ENCODE assay signal across 25 cellular contexts in the genomic region with DNA sequence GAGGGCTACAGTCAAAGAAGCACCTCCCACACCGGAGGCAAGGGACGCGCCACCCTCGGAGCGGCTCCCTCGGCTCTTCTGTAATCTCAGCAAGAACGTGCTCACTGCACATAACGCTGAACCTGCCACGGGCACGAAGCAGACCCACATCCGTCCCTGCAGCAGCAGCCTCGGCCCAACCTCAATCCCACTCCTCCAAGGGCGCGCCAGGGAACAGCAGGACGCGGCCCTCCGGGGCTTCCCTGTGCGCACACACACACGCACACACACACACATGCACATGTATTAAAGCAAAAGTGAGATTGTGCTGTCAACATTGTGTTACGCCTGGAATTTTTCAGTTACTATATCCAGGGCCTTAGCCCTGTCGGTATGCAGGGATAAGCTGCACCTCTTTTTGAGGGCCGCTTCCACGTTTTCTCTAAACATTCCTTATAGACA. TPM values are rescaled to one million over a fixed set of nuclear protein-coding genes. Genes with fewer than 3 reads are reported as not detected.
DNase-seq lines count a peak whose midpoint lies in the region; ATAC-seq, FAIRE-seq and TF ChIP-seq lines count a peak whose summit lies in the region.
"Had no signal": no experiment of that assay in that cellular context is flagged by ENCODE, and none has a peak within 500 bp of the region (broad histone marks: within the 10 kb centered on the region; RNA-seq: fewer than 3 reads in every experiment).

No MANE protein-coding gene starts in this region.

- ATAC-seq in SK-N-SH treated with all-trans-retinoic acid at 6 μM for 48 hours (no peak), HepG2 (no peak), gastroesophageal sphincter (no peak), HG03354 (IDR thresholded peaks at IDR 0.05; ENCODE audit: poor library complexity, severe bottlenecking, unreplicated experiment) (no peak)
- ATAC-seq: heart right ventricle, left lung had no signal

- H2AFZ ChIP-seq in SK-N-SH (ENCODE audit: low read depth) (no peak overlapping the region), HepG2 (ENCODE audit: low read length) (no peak overlapping the region)

- POLR2A ChIA-PET in SK-N-SH (lab: Yijun Ruan, JAX) (no interaction called here), HepG2 (lab: Yijun Ruan, JAX) (interaction anchor here (1.7 kb wide), 1 partner anchor 12 kb away, joined by 4 read pairs; no protein-coding TSS in a partner anchor)

- no peak overlapping the region for H3K4me2 ChIP-seq in SK-N-SH
- H3K4me2 ChIP-seq in HepG2 (ENCODE audit: low read depth, low read length) = no peak overlapping the region
- H3K4me2 ChIP-seq: KMS-11 had no signal

- H3K9ac ChIP-seq in SK-N-SH (no peak overlapping the region), HepG2 (ENCODE audit: insufficient read depth, low read depth, low read length) (no peak overlapping the region)
- H3K9ac ChIP-seq: KMS-11 had no signal

- H3K79me2 ChIP-seq in SK-N-SH (ENCODE audit: insufficient read depth) (0 out of 2 replicates have a peak, but pooled peaks cover 5% of the 10 kb centered on the region), HepG2 (ENCODE audit: insufficient read depth, low read length) (peaks cover 9% of the 10 kb centered on the region)

- H3K27me3 ChIP-seq in SK-N-SH (ENCODE audit: insufficient read depth) = no peaks in the 10 kb centered on the region
- no peaks in the 10 kb centered on the region for H3K27me3 ChIP-seq in HepG2 (ENCODE audit: control insufficient read depth in 1 of 2, insufficient read depth in 2 of 2, low read length in 2 of 2)
- no peaks in the 10 kb centered on the region for H3K27me3 ChIP-seq in sigmoid colon
- H3K27me3 ChIP-seq in gastroesophageal sphincter = no peaks in the 10 kb centered on the region
- H3K27me3 ChIP-seq: breast epithelium, heart right ventricle, left lung, tibial nerve had no signal

- FAIRE-seq in HepG2 (lab: Jason Lieb, UNC) = no peak
- FAIRE-seq: G401.6, H54 had no signal

- H3K4me1 ChIP-seq in SK-N-SH (ENCODE audit: control insufficient read depth in 1 of 2, insufficient read depth in 2 of 2, low read depth in 1 of 2, low read length in 1 of 2) = peaks cover 11 to 40% of the 10 kb centered on the region in 2 experiments; a peak in 2 of 4 replicates
- H3K4me1 ChIP-seq in HepG2 (ENCODE audit: insufficient read depth, low read length) = peaks cover 27% of the 10 kb centered on the region
- peaks cover 0 to 28% (median 13%) of the 10 kb centered on the region in 4 donors for H3K4me1 ChIP-seq in sigmoid colon
- peaks cover 0 to 2% (median 0%) of the 10 kb centered on the region in 3 donors for H3K4me1 ChIP-seq in gastroesophageal sphincter
- H3K4me1 ChIP-seq: breast epithelium, left lung had no signal

- no peak overlapping the region for H3K27ac ChIP-seq in SK-N-SH (ENCODE audit: low read depth in 2 of 2, low read length in 1 of 2)
- no peak overlapping the region for H3K27ac ChIP-seq in HepG2 (ENCODE audit: extremely low read length, insufficient read depth, low read length)
- H3K27ac ChIP-seq in sigmoid colon = peak overlapping the region in 3 of 4 donors; percentile 47 to 72 (median 65)
- H3K27ac ChIP-seq in gastroesophageal sphincter = no peak overlapping the region
- H3K27ac ChIP-seq: 22Rv1, breast epithelium, heart right ventricle, KMS-11, left lung, tibial nerve had no signal

- CTCF ChIA-PET in SK-N-SH (lab: Yijun Ruan, JAX) = interaction anchor here (1.1 to 3.9 kb wide), 4 partner anchors 10 to 137 kb away, joined by 3 to 15 read pairs (median 9); no protein-coding TSS in a partner anchor
- CTCF ChIA-PET in HepG2 (lab: Yijun Ruan, JAX; ENCODE audit: low intra/inter-chr PET ratio, low total read pairs) = no interaction called here

- no peaks in the 10 kb centered on the region for H3K9me2 ChIP-seq in SK-N-SH

- H3K4me3 ChIP-seq in SK-N-SH (ENCODE audit: low read depth in 2 of 2, low read length in 1 of 2) (no peak overlapping the region), HepG2 (replicated peaks in 1 of 3; ENCODE audit: insufficient read depth in 1 of 3, low read depth in 2 of 3, low read length in 3 of 3) (no peak overlapping the region), sigmoid colon (peak overlapping the region in 2 of 4 donors; percentile 15 to 17), gastroesophageal sphincter (no peak overlapping the region)
- H3K4me3 ChIP-seq: breast epithelium, heart right ventricle, left lung, tibial nerve had no signal

- TF ChIP-seq RAD21 in SK-N-SH (IDR thresholded peaks at IDR 0.05; ENCODE audit: low read length) (no peak), HepG2 (CRISPR knock-in tag; IDR thresholded peaks at IDR 0.05) (no peak)

- peaks cover 3 to 17% of the 10 kb centered on the region in 2 experiments for H3K36me3 ChIP-seq in SK-N-SH (replicated peaks in 1 of 2; ENCODE audit: control insufficient read depth in 1 of 2, insufficient read depth in 2 of 2, low read length in 1 of 2)
- H3K36me3 ChIP-seq in HepG2 (replicated peaks in 1 of 2; ENCODE audit: control insufficient read depth in 1 of 2, insufficient read depth in 2 of 2, low read length in 2 of 2) = peaks cover 4 to 13% of the 10 kb centered on the region in 2 experiments; a peak in 2 of 5 replicates
- H3K36me3 ChIP-seq in sigmoid colon = no peaks in the 10 kb centered on the region
- peaks cover 0 to 22% of the 10 kb centered on the region in 2 donors for H3K36me3 ChIP-seq in gastroesophageal sphincter
- H3K36me3 ChIP-seq: breast epithelium had no signal

- DNase-seq in SK-N-SH (peak; percentile 22), astrocyte of the hippocampus (ENCODE audit: low read depth, low spot score) (peak; percentile 26), HepG2 (ENCODE audit: low spot score) (no peak), sigmoid colon (peak; percentile 61), NCI-H1105 treated with DMSO at 0.1 percent for 48 hours (lab: John Stamatoyannopoulos, UW) (no peak)
- DNase-seq: activated CD4-positive, alpha-beta T cell treated with anti-CD3 and anti-CD28 coated beads for 48 hours; activated naive CD8-positive, alpha-beta T cell treated with anti-CD3 and anti-CD28 coated beads for 36 hours; heart right ventricle; NCI-H187; NCI-H82; SHP77 treated with DMSO at 0.1 percent for 48 hours; stimulated activated CD4-positive, alpha-beta T cell treated with anti-CD3 and anti-CD28 coated beads, Interleukin-4, amount 100 ng/mL, for 4 hours; T-helper 1 cell had no signal

- intact Hi-C loops in HepG2 (cut with micrococcal nuclease; ENCODE audit: unreplicated experiment) = no loop called here
- intact Hi-C loops in sigmoid colon (cut with DNase I) = no loop called here

- TF ChIP-seq CTCF in SK-N-SH (IDR thresholded peaks at IDR 0.05) (no peak), HepG2 (CRISPR knock-in tag; IDR thresholded peaks at IDR 0.05) (no peak), sigmoid colon (IDR thresholded peaks at IDR 0.05) (no peak), gastroesophageal sphincter (IDR thresholded peaks at IDR 0.05) (no peak)

- TF ChIP-seq EP300 in SK-N-SH (IDR thresholded peaks at IDR 0.05; ENCODE audit: borderline replicate concordance in 1 of 2, low read depth in 1 of 2, low read length in 1 of 2) (no peak), HepG2 (IDR thresholded peaks at IDR 0.05; ENCODE audit: low read depth in 2 of 2, low read length in 2 of 2) (no peak), HepG2 (CRISPR knock-in tag; IDR thresholded peaks at IDR 0.05; ENCODE audit: borderline replicate concordance) (no peak), sigmoid colon (IDR thresholded peaks at IDR 0.05) (no peak), gastroesophageal sphincter (IDR thresholded peaks at IDR 0.05) (no peak)

- BruUV-seq in HepG2 (replicated peaks; lab: Mats Ljungman, UMichigan) = no TSS peak

- H3K9me3 ChIP-seq in SK-N-SH = no peaks in the 10 kb centered on the region
- H3K9me3 ChIP-seq in HepG2 (ENCODE audit: low read length) = no peaks in the 10 kb centered on the region
- no peaks in the 10 kb centered on the region for H3K9me3 ChIP-seq in sigmoid colon
- H3K9me3 ChIP-seq in gastroesophageal sphincter = no peaks in the 10 kb centered on the region
- H3K9me3 ChIP-seq: breast epithelium, heart right ventricle, left lung, tibial nerve had no signal

- TF ChIP-seq POLR2A in HepG2 (IDR thresholded peaks at IDR 0.05; ENCODE audit: insufficient read depth in 1 of 2, low read depth in 2 of 2, low read length in 2 of 2) (no peak), sigmoid colon (IDR thresholded peaks at IDR 0.05) (no peak), gastroesophageal sphincter (IDR thresholded peaks at IDR 0.05) (no peak)

- WGBS in SK-N-SH (ENCODE audit: low lambda C conversion rate) = 97% methylated on average over 23 of the region's 23 CpGs
- WGBS in HepG2 (ENCODE audit: low lambda C conversion rate) = 93% methylated on average over 23 of the region's 23 CpGs
- 94 to 95% methylated on average over 23 of the region's 23 CpGs for WGBS in sigmoid colon, 2 donors
- WGBS in gastroesophageal sphincter (ENCODE audit: low coverage in 1 of 2), 2 donors = 72% methylated on average over 6 to 22 of the region's 23 CpGs

- peaks cover 4% of the 10 kb centered on the region for H4K20me1 ChIP-seq in SK-N-SH (ENCODE audit: insufficient read depth)
- H4K20me1 ChIP-seq in HepG2 (ENCODE audit: insufficient read depth, low read length) = no peaks in the 10 kb centered on the region

- in situ Hi-C loops in HepG2 (cut with HindIII; ENCODE audit: extremely low pct_ligation_motif_present, low pct_unique_long_range_greater_than_20kb) = no loop called here

- H3F3A ChIP-seq in SK-N-SH (replicated peaks; ENCODE audit: insufficient read depth) = no peaks in the 10 kb centered on the region

RNA-seq across cellular contexts. Expression of gene TBC1D16, which starts 54.0 kb away (rescaled TPM):
- polyA plus RNA-seq in SK-N-SH (2012; rRNA removed) = 14.5 and 15.3 TPM in 2 replicates
- 7.9 and 13.0 TPM in 2 replicates for polyA plus RNA-seq in SK-N-SH (2012; cell fraction: cytosol; rRNA removed)
- polyA plus RNA-seq in SK-N-SH (2012; cell fraction: nucleus; rRNA removed) = 22.6 and 24.9 TPM in 2 replicates
- 24.7 and 24.9 TPM in 2 replicates for total RNA-seq in HepG2 (2016; rRNA removed; fragmentation: Illumina TruSeq; extraction: Trizol)
- 4.0 and 5.5 TPM in 2 replicates for total RNA-seq in HepG2 (2016; cell fraction: cytosol; rRNA removed; fragmentation: Illumina TruSeq; extraction: Trizol; ENCODE audit: low read depth)
- 22.2 and 25.3 TPM in 2 replicates for total RNA-seq in HepG2 (2016; cell fraction: insoluble cytoplasmic fraction; rRNA removed; fragmentation: Illumina TruSeq; extraction: Trizol)
- total RNA-seq in HepG2 (2016; cell fraction: membrane; rRNA removed; fragmentation: Illumina TruSeq; extraction: Trizol) = 15.6 and 15.7 TPM in 2 replicates
- 18.9 and 20.0 TPM in 2 replicates for total RNA-seq in HepG2 (2016; cell fraction: nucleus; rRNA removed; fragmentation: Illumina TruSeq; extraction: Trizol)
- 14.9 and 18.6 TPM in 2 replicates for polyA plus RNA-seq in HepG2 (2011; rRNA removed)
- 10.0 and 12.5 TPM in 2 replicates for polyA plus RNA-seq in HepG2 (2011; cell fraction: cytosol; rRNA removed)
- polyA plus RNA-seq in HepG2 (2011; cell fraction: nucleus; rRNA removed) = 35.5 and 43.5 TPM in 2 replicates
- 20.5 and 25.8 TPM in 2 replicates for polyA plus RNA-seq in HepG2 (2012)
- polyA plus RNA-seq in HepG2 (2016; cell fraction: cytosol; fragmentation: Illumina TruSeq; extraction: Trizol; ENCODE audit: low read depth) = 3.1 and 3.8 TPM in 2 replicates
- polyA plus RNA-seq in HepG2 (2016; cell fraction: insoluble cytoplasmic fraction; fragmentation: Illumina TruSeq; extraction: Trizol; ENCODE audit: low read depth) = 10.7 and 16.1 TPM in 2 replicates
- 8.3 and 8.6 TPM in 2 replicates for polyA plus RNA-seq in HepG2 (2016; cell fraction: membrane; fragmentation: Illumina TruSeq; extraction: Trizol; ENCODE audit: low read depth)
- 19.8 and 20.3 TPM in 2 replicates for polyA plus RNA-seq in HepG2 (2016; cell fraction: nucleus; fragmentation: Illumina TruSeq; extraction: Trizol; ENCODE audit: insufficient read depth, low read depth)
- 7.0 and 54.0 TPM in 2 replicates for polyA minus RNA-seq in HepG2 (2011; rRNA and poly(A)+ RNA removed; ENCODE audit: low replicate concordance)
- polyA minus RNA-seq in HepG2 (2011; cell fraction: cytosol; rRNA and poly(A)+ RNA removed) = 16.7 and 20.3 TPM in 2 replicates
- 27.6 and 28.5 TPM in 2 replicates for polyA minus RNA-seq in HepG2 (2011; cell fraction: nucleus; rRNA and poly(A)+ RNA removed)
- total RNA-seq in sigmoid colon = 10 to 100 TPM; 15.1 to 21.9 (median 16.2) TPM
- polyA plus RNA-seq in sigmoid colon = 10 to 100 TPM in 1 of 3 donors, 1 to 10 TPM in 2; 3.6 to 17.2 (median 4.2) TPM
- total RNA-seq in gastroesophageal sphincter = 10 to 100 TPM; 26.5 to 44.3 (median 36.3) TPM

RNA-seq across cellular contexts. Expression of gene CCDC40, which starts 54.8 kb away (rescaled TPM):
- polyA plus RNA-seq in SK-N-SH (2012; rRNA removed) = 17.3 and 21.6 TPM in 2 replicates
- polyA plus RNA-seq in SK-N-SH (2012; cell fraction: cytosol; rRNA removed) = 8.0 and 8.3 TPM in 2 replicates
- polyA plus RNA-seq in SK-N-SH (2012; cell fraction: nucleus; rRNA removed) = 87.6 and 92.0 TPM in 2 replicates
- total RNA-seq in HepG2 (2016; rRNA removed; fragmentation: Illumina TruSeq; extraction: Trizol) = 3.8 and 5.5 TPM in 2 replicates
- 46.8 and 47.3 TPM in 2 replicates for total RNA-seq in HepG2 (2016; cell fraction: cytosol; rRNA removed; fragmentation: Illumina TruSeq; extraction: Trizol; ENCODE audit: low read depth)
- total RNA-seq in HepG2 (2016; cell fraction: insoluble cytoplasmic fraction; rRNA removed; fragmentation: Illumina TruSeq; extraction: Trizol) = 2.3 and 7.7 TPM in 2 replicates
- 11.8 and 13.0 TPM in 2 replicates for total RNA-seq in HepG2 (2016; cell fraction: membrane; rRNA removed; fragmentation: Illumina TruSeq; extraction: Trizol)
- total RNA-seq in HepG2 (2016; cell fraction: nucleus; rRNA removed; fragmentation: Illumina TruSeq; extraction: Trizol) = 6.5 and 8.4 TPM in 2 replicates
- 4.1 and 4.8 TPM in 2 replicates for polyA plus RNA-seq in HepG2 (2011; rRNA removed)
- 1.4 TPM in 2 replicates for polyA plus RNA-seq in HepG2 (2011; cell fraction: cytosol; rRNA removed)
- polyA plus RNA-seq in HepG2 (2011; cell fraction: nucleus; rRNA removed) = 17.6 and 21.2 TPM in 2 replicates
- polyA plus RNA-seq in HepG2 (2012) = 2.2 and 4.3 TPM in 2 replicates
- 0.32 and 0.43 TPM in 2 replicates for polyA plus RNA-seq in HepG2 (2016; cell fraction: cytosol; fragmentation: Illumina TruSeq; extraction: Trizol; ENCODE audit: low read depth)
- polyA plus RNA-seq in HepG2 (2016; cell fraction: insoluble cytoplasmic fraction; fragmentation: Illumina TruSeq; extraction: Trizol; ENCODE audit: low read depth) = 2.2 and 2.4 TPM in 2 replicates
- polyA plus RNA-seq in HepG2 (2016; cell fraction: membrane; fragmentation: Illumina TruSeq; extraction: Trizol; ENCODE audit: low read depth) = 0.74 and 0.84 TPM in 2 replicates
- polyA plus RNA-seq in HepG2 (2016; cell fraction: nucleus; fragmentation: Illumina TruSeq; extraction: Trizol; ENCODE audit: insufficient read depth, low read depth) = 19.3 and 21.2 TPM in 2 replicates
- polyA minus RNA-seq in HepG2 (2011; rRNA and poly(A)+ RNA removed; ENCODE audit: low replicate concordance) = 3.0 and 3.8 TPM in 2 replicates
- polyA minus RNA-seq in HepG2 (2011; cell fraction: cytosol; rRNA and poly(A)+ RNA removed) = 1.8 and 4.1 TPM in 2 replicates
- 7.0 and 8.0 TPM in 2 replicates for polyA minus RNA-seq in HepG2 (2011; cell fraction: nucleus; rRNA and poly(A)+ RNA removed)
- 10 to 100 TPM in 1 of 4 donors, 1 to 10 TPM in 3; 5.3 to 25.8 (median 6.4) TPM for total RNA-seq in sigmoid colon
- 1 to 10 TPM in 1 of 3 donors, not detected in 2; 1.4 TPM for polyA plus RNA-seq in sigmoid colon
- total RNA-seq in gastroesophageal sphincter = 10 to 100 TPM in 1 of 4 donors, 1 to 10 TPM in 3; 4.3 to 17.3 (median 5.5) TPM
- total RNA-seq: OCI-LY7 had no signal
- polyA plus RNA-seq: CD8-positive, alpha-beta memory T cell had no signal

Comparison
In these comparisons a context has a peak if more than half of its experiments do, and no peak if none do; other contexts are left out.
1. DNase-seq: peak in SK-N-SH (single experiment), astrocyte of the hippocampus (single experiment) and sigmoid colon (single experiment); none in HepG2 (single experiment) and NCI-H1105 treated with DMSO at 0.1 percent for 48 hours (single experiment).
2. H3K27ac ChIP-seq: peak in sigmoid colon (3 of 4); none in SK-N-SH (0 of 2), HepG2 (single experiment) and gastroesophageal sphincter (0 of 4).